Comparison of ENCODE assay signal across 1 cellular context in genomic region chr1:218304281-218305039, GRCh38.
TF ChIP-seq lines count a peak whose summit lies in the region.

No MANE protein-coding gene starts in this region.

TF ChIP-seq in WTC11, 78 proteins besides CTCF, POLR2A, EP300 and RAD21 (continued from another document):
- no peak for TF ChIP-seq ARID4B (CRISPR knock-in tag; IDR thresholded peaks at IDR 0.05; ENCODE audit: borderline replicate concordance)
